In the genomic region with DNA sequence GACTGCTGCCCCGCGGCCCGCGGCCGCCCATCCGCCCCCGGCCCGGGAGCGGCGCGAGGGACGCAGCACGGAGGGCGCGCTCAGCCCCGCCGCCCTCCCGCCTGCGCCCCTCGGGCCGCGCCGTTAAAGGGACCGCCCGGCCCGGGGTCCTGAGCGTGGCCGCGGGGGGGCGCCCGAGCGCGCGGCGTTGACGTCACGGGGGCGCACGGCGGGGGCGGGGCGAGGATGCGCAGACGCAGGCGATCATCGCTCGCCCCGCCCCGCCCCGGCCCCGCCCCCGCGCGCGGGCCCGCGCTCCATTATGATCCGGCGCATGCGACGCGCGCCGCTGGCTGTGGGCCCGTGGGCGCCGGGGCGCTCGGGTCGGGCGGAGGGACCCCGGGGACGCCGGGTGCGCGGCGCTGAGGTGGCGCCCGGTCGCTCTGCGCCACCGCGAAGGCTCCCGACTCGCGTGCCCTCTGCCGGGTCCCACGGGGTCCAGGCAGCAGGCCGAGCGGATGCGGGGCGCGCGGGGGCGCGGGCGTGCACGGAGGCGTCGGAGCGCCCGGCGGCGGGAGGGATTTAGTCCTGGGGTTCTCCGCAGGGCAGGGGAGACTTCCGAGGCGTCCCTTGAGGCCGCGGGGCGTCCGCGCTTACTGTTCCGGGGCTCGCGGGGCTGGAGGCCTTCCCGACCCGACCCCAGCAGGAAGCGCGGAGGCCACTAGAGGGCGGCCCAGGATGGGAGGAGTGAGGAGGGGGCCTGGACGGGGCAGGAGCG, we compare ENCODE assay signal across 8 cellular contexts. TPM values are rescaled to one million over a fixed set of nuclear protein-coding genes. Genes with fewer than 3 reads are reported as not detected.
DNase-seq lines count a peak whose midpoint lies in the region; ATAC-seq and FAIRE-seq lines count a peak whose summit lies in the region.

A gene (minus strand): TSS at position 163 of the 757 bp plus-strand sequence. CDS start 353 bp downstream, outside the sequence.

- 0 to 1% (median 1%) methylated on average over 39 to 122 of the region's 122 CpGs for WGBS in small intestine, 3 donors

- no peaks in the 10 kb centered on the region for H3K36me3 ChIP-seq in iPS-20b (ENCODE audit: insufficient read depth, low read depth, low read length)
- no peaks in the 10 kb centered on the region for H3K36me3 ChIP-seq in small intestine (ENCODE audit: control insufficient read depth in 2 of 2, insufficient read depth in 2 of 2, low read length in 2 of 2)

- H3K4me3 ChIP-seq in iPS-20b (ENCODE audit: low read length) (peak within 1 kb of the TSS; percentile 70), small intestine (ENCODE audit: low read depth in 1 of 2, low read length in 2 of 2) (peak within 1 kb of the TSS; percentile 74 to 84)

- no peaks in the 10 kb centered on the region for H3K9me3 ChIP-seq in iPS-20b (ENCODE audit: insufficient read depth, low read depth, low read length)
- no peaks in the 10 kb centered on the region for H3K9me3 ChIP-seq in small intestine (ENCODE audit: control insufficient read depth, low read depth)

- peaks cover 16% of the 10 kb centered on the region for H3K27me3 ChIP-seq in iPS-20b (ENCODE audit: insufficient read depth, low read length)
- peaks cover 2 to 3% of the 10 kb centered on the region in 2 donors for H3K27me3 ChIP-seq in small intestine (ENCODE audit: control insufficient read depth in 2 of 2, insufficient read depth in 2 of 2, low read length in 2 of 2)

- peak within 1 kb of the TSS; percentile 79 for H3K9ac ChIP-seq in iPS-20b (ENCODE audit: low read depth, low read length)

- H3K27ac ChIP-seq in iPS-20b (ENCODE audit: low read length) (no peak within 1 kb of the TSS), small intestine (ENCODE audit: low read depth in 1 of 2, low read length in 1 of 2) (peak within 1 kb of the TSS; percentile 82 to 85)

- H3K4me1 ChIP-seq in iPS-20b (ENCODE audit: insufficient read depth, low read length) (peaks cover 2% of the 10 kb centered on the region; the same call in 1 of the 2 replicates), small intestine (ENCODE audit: control insufficient read depth in 2 of 2, insufficient read depth in 1 of 2, low read depth in 1 of 2, low read length in 1 of 2) (peaks cover 2 to 6% of the 10 kb centered on the region in 2 donors)

- DNase-seq in DMS79 (lab: John Stamatoyannopoulos, UW) = peak; percentile 24
- peak; percentile 6 for DNase-seq in KG1 (lab: John Stamatoyannopoulos, UW)
- DNase-seq in UCSD-AML1 (lab: John Stamatoyannopoulos, UW; ENCODE audit: unreplicated experiment) = peak; percentile 78
- DNase-seq in T47D (ENCODE audit: low read depth in 1 of 2, low spot score in 1 of 2) = peak; percentile 56 to 65
- peak; percentile 51 for DNase-seq in small intestine
- DNase-seq in HPDE6-E6E7 (ENCODE audit: extremely low spot score) = no peak

- peak; percentile 64 for ATAC-seq in GM21381 (IDR thresholded peaks at IDR 0.05; ENCODE audit: unreplicated experiment)

- FAIRE-seq in small intestine (lab: Jason Lieb, UNC) = no peak

- in situ Hi-C loops in T47D (cut with HindIII; ENCODE audit: low pct_unique_long_range_greater_than_20kb, low sequenced_read_pairs) = no loop called here

RNA-seq across cellular contexts. Expression of the gene that starts here (rescaled TPM):
- polyA plus RNA-seq in small intestine = 10 to 100 TPM; 52.6 to 88.8 (median 70.0) TPM
